In genomic region chr2:69126341-69126740, GRCh38 we compare ENCODE assay signal across 34 cellular contexts.
"Had no signal": no experiment of that assay in that cellular context is flagged by ENCODE, and none has a peak within 500 bp of the region (broad histone marks: within the 10 kb centered on the region; RNA-seq: fewer than 3 reads in every experiment).

No MANE protein-coding gene starts in this region.

- FAIRE-seq: astrocyte, TTC549 had no signal

- H3K4me3 ChIP-seq: adrenal gland, body of pancreas, breast epithelium had no signal

- H3K36me3 ChIP-seq: breast epithelium had no signal

- DNase-seq: activated B cell treated with CpG ODN at 0.5 μM for 24 hours; activated CD4-positive, alpha-beta memory T cell treated with anti-CD3 and anti-CD28 coated beads for 36 hours; activated CD4-positive, alpha-beta T cell treated with anti-CD3 and anti-CD28 coated beads for 4 hours; activated CD4-positive, alpha-beta T cell treated with anti-CD3 and anti-CD28 coated beads, Interleukin-2, amount 10 ng/mL, durations not matched to agents 24 days and 14 days; activated CD4-positive, alpha-beta T cell treated with anti-CD3 and anti-CD28 coated beads, Interleukin-2, amount 50 U/mL, for 1 hour; activated CD4-positive, alpha-beta T cell treated with anti-CD3 and anti-CD28 coated beads, Interleukin-2, amount 50 U/mL, for 4 hours; activated CD4-positive, CD25-positive, alpha-beta regulatory T cell treated with anti-CD3 and anti-CD28 coated beads, Interleukin-2, amount 50 U/mL, for 72 hours; activated CD8-positive, alpha-beta memory T cell treated with anti-CD3 and anti-CD28 coated beads, Interleukin-2, amount 50 U/mL, for 4 hours; activated CD8-positive, alpha-beta T cell treated with anti-CD3 and anti-CD28 coated beads for 36 hours; activated effector memory CD4-positive, alpha-beta T cell treated with anti-CD3 and anti-CD28 coated beads, Interleukin-2, amount 50 U/mL, for 16 hours; activated gamma-delta T cell treated with Interleukin-2 at 50 U/mL for 16 hours; activated naive CD4-positive, alpha-beta T cell; activated naive CD4-positive, alpha-beta T cell treated with anti-CD3 and anti-CD28 coated beads for 36 hours; activated naive CD4-positive, alpha-beta T cell treated with anti-CD3 and anti-CD28 coated beads, Interleukin-2, amount 50 U/mL, for 16 hours; activated naive CD8-positive, alpha-beta T cell treated with anti-CD3 and anti-CD28 coated beads for 36 hours; activated T-cell treated with anti-CD3 and anti-CD28 coated beads for 4 hours; activated T-cell treated with anti-CD3 and anti-CD28 coated beads, Interleukin-2, amount 50 U/mL, for 1 hour; activated T-cell treated with anti-CD3 and anti-CD28 coated beads, Interleukin-2, amount 50 U/mL, for 4 hours; activated T-cell treated with anti-CD3 and anti-CD28 coated beads, Interleukin-2, amount 50 U/mL, for 72 hours; adrenal gland; amniotic stem cell; aorta; body of pancreas; brain microvascular endothelial cell; central memory CD4-positive, alpha-beta T cell; T-helper 1 cell; T-helper 2 cell; T-helper 9 cell had no signal

- H3K9me3 ChIP-seq: adrenal gland, body of pancreas, breast epithelium had no signal

- H3K27ac ChIP-seq: adrenal gland, body of pancreas, brain microvascular endothelial cell, breast epithelium, VCaP had no signal

- ATAC-seq: activated CD8-positive, alpha-beta T cell treated with anti-CD3 and anti-CD28 coated beads for 36 hours; activated naive CD4-positive, alpha-beta T cell treated with anti-CD3 and anti-CD28 coated beads, Interleukin-2, amount 50 U/mL, for 72 hours; activated T-cell treated with anti-CD3 and anti-CD28 coated beads, Interleukin-2, amount 50 U/mL, for 4 hours; activated T-cell treated with anti-CD3 and anti-CD28 coated beads, Interleukin-2, amount 50 U/mL, for 72 hours; activated T-helper 17 cell treated with anti-CD3 and anti-CD28 coated beads, Interleukin-2, amount 50 U/mL, for 72 hours; body of pancreas had no signal

- H3K4me1 ChIP-seq: body of pancreas, breast epithelium had no signal

- H3K27me3 ChIP-seq: adrenal gland, body of pancreas, brain microvascular endothelial cell, breast epithelium had no signal
